1 cellular context compared by ENCODE assay signal in the genomic region with DNA sequence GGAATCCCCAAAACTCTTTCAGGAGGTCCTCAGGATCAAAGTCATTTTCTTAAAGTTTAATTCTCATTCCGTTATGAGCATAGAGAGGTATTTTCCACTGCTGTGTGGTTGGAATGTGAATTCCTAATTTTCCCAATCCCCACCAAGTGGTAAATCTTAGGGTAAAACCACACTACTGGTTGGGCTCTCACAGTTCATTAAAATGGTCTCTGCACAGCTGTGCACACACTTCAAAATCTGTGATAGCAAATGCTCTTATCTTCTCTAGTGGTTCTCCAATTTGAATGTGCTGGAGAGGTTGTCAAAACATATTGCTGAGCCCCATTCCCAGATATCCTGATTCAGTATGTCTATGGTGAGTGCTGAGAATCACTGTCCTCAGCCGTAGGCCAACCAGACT.
TF ChIP-seq lines count a peak whose summit lies in the region.

No MANE protein-coding gene starts in this region.

TF ChIP-seq in WTC11, 78 proteins besides CTCF, POLR2A, EP300 and RAD21 (continued from another document):
- TF ChIP-seq, protein P1, sequence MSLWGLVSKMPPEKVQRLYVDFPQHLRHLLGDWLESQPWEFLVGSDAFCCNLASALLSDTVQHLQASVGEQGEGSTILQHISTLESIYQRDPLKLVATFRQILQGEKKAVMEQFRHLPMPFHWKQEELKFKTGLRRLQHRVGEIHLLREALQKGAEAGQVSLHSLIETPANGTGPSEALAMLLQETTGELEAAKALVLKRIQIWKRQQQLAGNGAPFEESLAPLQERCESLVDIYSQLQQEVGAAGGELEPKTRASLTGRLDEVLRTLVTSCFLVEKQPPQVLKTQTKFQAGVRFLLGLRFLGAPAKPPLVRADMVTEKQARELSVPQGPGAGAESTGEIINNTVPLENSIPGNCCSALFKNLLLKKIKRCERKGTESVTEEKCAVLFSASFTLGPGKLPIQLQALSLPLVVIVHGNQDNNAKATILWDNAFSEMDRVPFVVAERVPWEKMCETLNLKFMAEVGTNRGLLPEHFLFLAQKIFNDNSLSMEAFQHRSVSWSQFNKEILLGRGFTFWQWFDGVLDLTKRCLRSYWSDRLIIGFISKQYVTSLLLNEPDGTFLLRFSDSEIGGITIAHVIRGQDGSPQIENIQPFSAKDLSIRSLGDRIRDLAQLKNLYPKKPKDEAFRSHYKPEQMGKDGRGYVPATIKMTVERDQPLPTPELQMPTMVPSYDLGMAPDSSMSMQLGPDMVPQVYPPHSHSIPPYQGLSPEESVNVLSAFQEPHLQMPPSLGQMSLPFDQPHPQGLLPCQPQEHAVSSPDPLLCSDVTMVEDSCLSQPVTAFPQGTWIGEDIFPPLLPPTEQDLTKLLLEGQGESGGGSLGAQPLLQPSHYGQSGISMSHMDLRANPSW (CRISPR knock-in tag; conservative IDR thresholded peaks at IDR 0.05; ENCODE audit: low read depth), result no peak
- TF ChIP-seq TEAD4 (CRISPR knock-in tag; IDR thresholded peaks at IDR 0.05), result no peak
- no peak for TF ChIP-seq GABPB1 (CRISPR knock-in tag; IDR thresholded peaks at IDR 0.05)
- no peak for TF ChIP-seq TP53 (CRISPR knock-in tag; IDR thresholded peaks at IDR 0.05)
